1 cellular context compared by ENCODE assay signal in genomic region chr1:207745839-207746767, GRCh38.
TF ChIP-seq lines count a peak whose summit lies in the region.

No MANE protein-coding gene starts in this region.

TF ChIP-seq in HEK293T, 16 proteins besides CTCF, POLR2A, EP300 and RAD21:
- TF ChIP-seq NFRKB (IDR thresholded peaks at IDR 0.05): no peak
- TF ChIP-seq L3MBTL2 (conservative IDR thresholded peaks at IDR 0.05): peak; percentile 48; the same call in 1 of the 2 replicates
- no peak for TF ChIP-seq FOXM1 (IDR thresholded peaks at IDR 0.05; ENCODE audit: borderline replicate concordance)
- no peak for TF ChIP-seq TARDBP (IDR thresholded peaks at IDR 0.05)
TF ChIP-seq in HEK293T: peak in this region for 1.
